In the genomic region with DNA sequence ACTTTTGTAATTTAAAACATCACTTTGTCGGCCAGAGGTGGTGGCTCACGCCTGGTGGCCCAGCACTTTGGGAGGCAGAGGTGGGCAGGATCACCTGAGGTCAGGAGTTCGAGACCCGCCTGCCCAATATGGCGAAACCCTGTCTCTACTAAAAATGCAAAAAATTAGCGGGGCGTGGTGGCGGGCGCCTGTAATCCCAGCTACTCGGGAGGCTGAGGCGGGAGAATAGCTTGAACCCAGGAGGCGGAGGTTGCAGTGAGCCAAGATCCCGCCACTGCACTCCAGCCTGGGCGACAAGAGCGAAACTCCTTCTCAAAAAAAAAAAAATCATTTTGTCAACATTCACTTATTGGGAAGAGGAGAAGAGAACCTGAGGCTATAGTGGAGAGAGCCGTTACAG, we compare ENCODE assay signal across 8 cellular contexts. TPM values are rescaled to one million over a fixed set of nuclear protein-coding genes. Genes with fewer than 3 reads are reported as not detected.
DNase-seq lines count a peak whose midpoint lies in the region; ATAC-seq and TF ChIP-seq lines count a peak whose summit lies in the region.
"Not testable (repeated sequence)": the region's sequence is repeated elsewhere in the genome, so short reads cannot be mapped to it uniquely, and the experiment has no call there.

No MANE protein-coding gene starts in this region.

- not testable (repeated sequence) for H3K9me3 ChIP-seq in mammary epithelial cell (replicated peaks; ENCODE audit: insufficient read depth, low read length); mesenchymal stem cell (ENCODE audit: control insufficient read depth, low read length)

- H3K9ac ChIP-seq in mammary epithelial cell (ENCODE audit: insufficient read depth, low read length): peak overlapping the region; percentile 80
- H3K9ac ChIP-seq in mesenchymal stem cell (ENCODE audit: low read length): peak overlapping the region; percentile 93
- H3K9ac ChIP-seq in rectal smooth muscle tissue (ENCODE audit: low read length): not testable (repeated sequence)

- not testable (repeated sequence) for H3K14ac ChIP-seq in mesenchymal stem cell (ENCODE audit: low read length in 2 of 2)

- H3K4me3 ChIP-seq in NB4 (ENCODE audit: low read depth, low read length) (peak overlapping the region; percentile 76), mammary epithelial cell (replicated peaks in 1 of 3; ENCODE audit: insufficient read depth in 1 of 3, low read depth in 2 of 3, low read length in 3 of 3) (peak overlapping the region; percentile 60 to 80 (median 71)), fibroblast of the aortic adventitia (ENCODE audit: low read depth, low read length) (peak overlapping the region; percentile 84), mesenchymal stem cell (ENCODE audit: insufficient read depth in 1 of 2, low read depth in 1 of 2, low read length in 2 of 2) (peak overlapping the region in 1 of 2 experiments; percentile 87), rectal smooth muscle tissue (ENCODE audit: low read length) (peak overlapping the region; percentile 83), urinary bladder (ENCODE audit: low read depth, low read length) (peak overlapping the region; percentile 95)

- H3K36me3 Mint-ChIP-seq in Calu3 (ENCODE audit: insufficient read depth, unreplicated experiment): peaks cover 27% of the 10 kb centered on the region
- H3K36me3 Mint-ChIP-seq in activated CD8-positive, alpha-beta T cell treated with anti-CD3 and anti-CD28 coated beads for 36 hours (ENCODE audit: low read depth): not testable (repeated sequence)

- TF ChIP-seq CTCF in Calu3 (IDR thresholded peaks at IDR 0.05; ENCODE audit: unreplicated experiment); NB4 (IDR thresholded peaks at IDR 0.05; ENCODE audit: low read depth, low read length); activated CD8-positive, alpha-beta T cell treated with anti-CD3 and anti-CD28 coated beads for 36 hours (IDR thresholded peaks at IDR 0.05); mammary epithelial cell (conservative IDR thresholded peaks at IDR 0.05 in 1 of 2, IDR thresholded peaks at IDR 0.05 in 1 of 2; ENCODE audit: extremely low read depth in 1 of 2, insufficient read depth in 1 of 2, low read depth in 1 of 2, low read length in 2 of 2); fibroblast of the aortic adventitia (IDR thresholded peaks at IDR 0.05; ENCODE audit: insufficient read depth, low read length): not testable (repeated sequence)

- not testable (repeated sequence) for H3K79me1 ChIP-seq in mesenchymal stem cell (replicated peaks; ENCODE audit: low read length, poor library complexity, severe bottlenecking)

- not testable (repeated sequence) for H2BK12ac ChIP-seq in mesenchymal stem cell (ENCODE audit: low read length in 2 of 2)

- WGBS in mammary epithelial cell (ENCODE audit: low coverage, missing lambda C conversion rate): 74% methylated on average over 11 of the region's 16 CpGs
- WGBS in mesenchymal stem cell: 96% methylated on average over 12 of the region's 16 CpGs
- 78% methylated on average over 16 of the region's 16 CpGs for WGBS in urinary bladder

- H3K27ac Mint-ChIP-seq in Calu3 (ENCODE audit: unreplicated experiment): peak overlapping the region; percentile 27
- H3K27ac Mint-ChIP-seq in activated CD8-positive, alpha-beta T cell treated with anti-CD3 and anti-CD28 coated beads for 36 hours: peak overlapping the region; percentile 89

- H4K20me1 ChIP-seq in mammary epithelial cell (ENCODE audit: insufficient read depth, low read length): not testable (repeated sequence)

- intact Hi-C loops in Calu3 (cut with micrococcal nuclease; ENCODE audit: unreplicated experiment); activated CD8-positive, alpha-beta T cell treated with anti-CD3 and anti-CD28 coated beads for 36 hours (cut with micrococcal nuclease): not testable (repeated sequence)
- intact Hi-C loops in mammary epithelial cell (cut with micrococcal nuclease): loop anchor here (5.0 kb wide), 1 partner anchor 85 kb away; no protein-coding TSS in a partner anchor

- DNase-seq in Calu3; NB4 (ENCODE audit: low read depth); activated CD8-positive, alpha-beta T cell treated with anti-CD3 and anti-CD28 coated beads for 36 hours; mammary epithelial cell; fibroblast of the aortic adventitia (ENCODE audit: low read depth); mesenchymal stem cell: not testable (repeated sequence)

- POLR2A ChIA-PET in activated CD8-positive, alpha-beta T cell treated with anti-CD3 and anti-CD28 coated beads for 36 hours (lab: Charles Lee): interaction anchor here (0.6 to 3.9 kb wide), 10 partner anchors 9 to 260 kb away, joined by 3 to 32 read pairs (median 3); a partner anchor contains a TSS

- H2BK15ac ChIP-seq in mesenchymal stem cell (ENCODE audit: low read depth, poor library complexity, severe bottlenecking): not testable (repeated sequence)

- CTCF ChIA-PET in Calu3 (lab: Charles Lee): interaction anchor here (0.6 to 1.5 kb wide), 2 partner anchors 10 to 36 kb away, joined by 4 to 5 read pairs; no protein-coding TSS in a partner anchor
- CTCF ChIA-PET in activated CD8-positive, alpha-beta T cell treated with anti-CD3 and anti-CD28 coated beads for 36 hours (lab: Charles Lee): interaction anchor here (0.9 to 3.9 kb wide), 2 partner anchors 17 to 35 kb away, joined by 3 to 29 read pairs; no protein-coding TSS in a partner anchor
- CTCF ChIA-PET in mammary epithelial cell (lab: Charles Lee; ENCODE audit: low non-redundant PET): not testable (repeated sequence)

- H2AFZ ChIP-seq in mammary epithelial cell (ENCODE audit: low read depth, low read length) (peak overlapping the region; percentile 100), mesenchymal stem cell (ENCODE audit: low read depth, low read length) (peak overlapping the region; percentile 92)

- not testable (repeated sequence) for H3K18ac ChIP-seq in mesenchymal stem cell (ENCODE audit: low read depth in 1 of 2, low read length in 2 of 2)

- peaks cover 16% of the 10 kb centered on the region for H3K4me1 Mint-ChIP-seq in Calu3 (ENCODE audit: low read depth, unreplicated experiment)
- peaks cover 22% of the 10 kb centered on the region for H3K4me1 Mint-ChIP-seq in activated CD8-positive, alpha-beta T cell treated with anti-CD3 and anti-CD28 coated beads for 36 hours (ENCODE audit: low read depth)

- peak overlapping the region; percentile 78 for H4K8ac ChIP-seq in mesenchymal stem cell (ENCODE audit: low read length)

- in situ Hi-C loops in mammary epithelial cell (cut with MboI; ENCODE audit: low sequenced_read_pairs in 2 of 2): loop anchor here in 1 of 2 donors (5.0 kb wide), 1 partner anchor 35 kb away; a partner anchor contains a TSS

- H2AK5ac ChIP-seq in mesenchymal stem cell (ENCODE audit: low read length, severe bottlenecking): not testable (repeated sequence)

- peak overlapping the region; percentile 85 for H3K4me2 ChIP-seq in mammary epithelial cell (ENCODE audit: insufficient read depth, low read depth, low read length)
- peak overlapping the region; percentile 81 for H3K4me2 ChIP-seq in mesenchymal stem cell (ENCODE audit: low read length, poor library complexity, severe bottlenecking)

- dilution Hi-C loops in mammary epithelial cell (cut with HindIII; ENCODE audit: low sequenced_read_pairs): not testable (repeated sequence)

- peaks cover 46% of the 10 kb centered on the region for H3K79me2 ChIP-seq in mammary epithelial cell (ENCODE audit: insufficient read depth, low read length)

- not testable (repeated sequence) for H4K91ac ChIP-seq in mesenchymal stem cell (ENCODE audit: low read length)

- H2BK5ac ChIP-seq in mesenchymal stem cell (ENCODE audit: low read depth, low read length, poor library complexity, severe bottlenecking): not testable (repeated sequence)

- not testable (repeated sequence) for H3K27me3 ChIP-seq in mammary epithelial cell (ENCODE audit: insufficient read depth, low read length); mesenchymal stem cell (ENCODE audit: control insufficient read depth in 1 of 2, insufficient read depth in 1 of 2, low read length in 2 of 2); rectal smooth muscle tissue (ENCODE audit: control insufficient read depth, insufficient read depth, low read length)

- peak overlapping the region; percentile 58 for H3K27ac ChIP-seq in mammary epithelial cell (ENCODE audit: insufficient read depth, low read depth, low read length)
- peak overlapping the region; percentile 78 for H3K27ac ChIP-seq in mesenchymal stem cell (ENCODE audit: low read length, poor library complexity, severe bottlenecking)
- peak overlapping the region; percentile 62 for H3K27ac ChIP-seq in rectal smooth muscle tissue (ENCODE audit: low read depth, low read length)
- not testable (repeated sequence) for H3K27ac ChIP-seq in urinary bladder (ENCODE audit: low read depth)

- H3K36me3 ChIP-seq in mammary epithelial cell (ENCODE audit: insufficient read depth, low read length); mesenchymal stem cell (ENCODE audit: control insufficient read depth in 1 of 2, insufficient read depth in 2 of 2, low read depth in 1 of 2, low read length in 2 of 2); rectal smooth muscle tissue (ENCODE audit: control insufficient read depth, insufficient read depth, low read length); urinary bladder (ENCODE audit: insufficient read depth): not testable (repeated sequence)

- H3K23ac ChIP-seq in mesenchymal stem cell (ENCODE audit: low read length in 2 of 2): not testable (repeated sequence)

- H2BK120ac ChIP-seq in mesenchymal stem cell (ENCODE audit: low read depth, low read length): not testable (repeated sequence)

- not testable (repeated sequence) for BruUV-seq in Calu3 (replicated peaks; lab: Mats Ljungman, UMichigan); mammary epithelial cell (replicated peaks; lab: Mats Ljungman, UMichigan)

- H3K4me1 ChIP-seq in mammary epithelial cell (ENCODE audit: insufficient read depth, low read length): peaks cover 11% of the 10 kb centered on the region
- not testable (repeated sequence) for H3K4me1 ChIP-seq in mesenchymal stem cell (ENCODE audit: control insufficient read depth, insufficient read depth, low read depth, low read length); rectal smooth muscle tissue (ENCODE audit: control insufficient read depth, insufficient read depth, low read length); urinary bladder (ENCODE audit: insufficient read depth)

- TF ChIP-seq POLR2A in NB4 (IDR thresholded peaks at IDR 0.05; ENCODE audit: extremely low read depth, insufficient read length): not testable (repeated sequence)

- ATAC-seq in activated CD8-positive, alpha-beta T cell treated with anti-CD3 and anti-CD28 coated beads for 36 hours: not testable (repeated sequence)

- H3K4me3 Mint-ChIP-seq in Calu3 (ENCODE audit: low read depth, unreplicated experiment): peak overlapping the region; percentile 79
- H3K4me3 Mint-ChIP-seq in activated CD8-positive, alpha-beta T cell treated with anti-CD3 and anti-CD28 coated beads for 36 hours: peak overlapping the region; percentile 83

- H3K9me3 Mint-ChIP-seq in Calu3 (ENCODE audit: low read depth, unreplicated experiment); activated CD8-positive, alpha-beta T cell treated with anti-CD3 and anti-CD28 coated beads for 36 hours: not testable (repeated sequence)

- H3K4ac ChIP-seq in mesenchymal stem cell (ENCODE audit: low read depth in 1 of 2, low read length in 2 of 2): peak overlapping the region in 1 of 2 experiments; percentile 32

- peaks cover 16% of the 10 kb centered on the region for H3K27me3 Mint-ChIP-seq in Calu3 (ENCODE audit: unreplicated experiment)
- not testable (repeated sequence) for H3K27me3 Mint-ChIP-seq in activated CD8-positive, alpha-beta T cell treated with anti-CD3 and anti-CD28 coated beads for 36 hours

RNA-seq across cellular contexts. Expression of a gene that starts 0.9 kb away (rescaled TPM):
- 22.9 and 23.6 TPM in 2 replicates for total RNA-seq in Calu3 (2022)
- 10 to 100 TPM; 24.1 to 24.6 TPM for total RNA-seq in activated CD8-positive, alpha-beta T cell treated with anti-CD3 and anti-CD28 coated beads for 36 hours
- total RNA-seq in mammary epithelial cell: 10 to 100 TPM; 26.9 to 33.2 TPM
- polyA plus RNA-seq in mammary epithelial cell: 8.2 TPM
- 67.0 TPM for polyA minus RNA-seq in mammary epithelial cell
- 19.2 and 20.2 TPM in 2 replicates for total RNA-seq in fibroblast of the aortic adventitia (ENCODE audit: low replicate concordance)
- 6.0 TPM for polyA plus RNA-seq in mesenchymal stem cell (2013, experiment 1 of 2)
- polyA plus RNA-seq in mesenchymal stem cell (2013, experiment 2 of 2): 5.5 TPM
- 24.9 TPM for total RNA-seq in urinary bladder
- 5.5 TPM for polyA plus RNA-seq in urinary bladder

RNA-seq across cellular contexts. Expression of a gene that starts 37.8 kb away (rescaled TPM):
- total RNA-seq in Calu3 (2022) (24.8 and 26.9 TPM in 2 replicates), mammary epithelial cell (10 to 100 TPM; 14.8 to 18.2 TPM), fibroblast of the aortic adventitia (ENCODE audit: low replicate concordance) (11.2 and 18.9 TPM in 2 replicates), urinary bladder (13.4 TPM)
- 10 to 100 TPM; 39.5 to 39.9 TPM for total RNA-seq in activated CD8-positive, alpha-beta T cell treated with anti-CD3 and anti-CD28 coated beads for 36 hours
- polyA plus RNA-seq in mammary epithelial cell (8.5 TPM), urinary bladder (14.6 TPM)
- polyA minus RNA-seq in mammary epithelial cell: 24.8 TPM
- 6.8 TPM for polyA plus RNA-seq in mesenchymal stem cell (2013, experiment 1 of 2)
- 6.3 TPM for polyA plus RNA-seq in mesenchymal stem cell (2013, experiment 2 of 2)
